In genomic region chr17:5516060-5516792, GRCh38 we compare ENCODE assay signal across 12 cellular contexts. TPM values are rescaled to one million over a fixed set of nuclear protein-coding genes. Genes with fewer than 3 reads are reported as not detected.
DNase-seq lines count a peak whose midpoint lies in the region; ATAC-seq, FAIRE-seq and TF ChIP-seq lines count a peak whose summit lies in the region.
"Had no signal": no experiment of that assay in that cellular context is flagged by ENCODE, and none has a peak within 500 bp of the region (broad histone marks: within the 10 kb centered on the region; RNA-seq: fewer than 3 reads in every experiment).

No MANE protein-coding gene starts in this region.

- no peaks in the 10 kb centered on the region for H3K36me3 Mint-ChIP-seq in MCF 10A (ENCODE audit: insufficient read depth, unreplicated experiment)
- peaks cover 35% of the 10 kb centered on the region for H3K36me3 Mint-ChIP-seq in activated naive CD8-positive, alpha-beta T cell treated with anti-CD3 and anti-CD28 coated beads for 36 hours

- no peak overlapping the region for H3K9ac ChIP-seq in keratinocyte (ENCODE audit: control insufficient read depth, extremely low read depth, insufficient read depth, low read length)

- CTCF ChIA-PET in MCF 10A (lab: Yijun Ruan, JAX), result no interaction called here

- intact Hi-C loops in MCF 10A (cut with micrococcal nuclease) (no loop called here), breast epithelium (cut with DNase I; ENCODE audit: low total_unique reads) (no loop called here), uterus (cut with DNase I; ENCODE audit: low total_unique reads) (no loop called here)

- peak; percentile 85 for FAIRE-seq in keratinocyte (lab: Jason Lieb, UNC)
- FAIRE-seq: GM19239 had no signal

- H3K4me1 ChIP-seq in breast epithelium, result no peaks in the 10 kb centered on the region
- H3K4me1 ChIP-seq in keratinocyte (ENCODE audit: control insufficient read depth, extremely low read depth, insufficient read depth, low read length), result peaks cover 17% of the 10 kb centered on the region
- H3K4me1 ChIP-seq in uterus, result no peaks in the 10 kb centered on the region
- H3K4me1 ChIP-seq: right atrium auricular region had no signal

- peak overlapping the region; percentile 38 for H3K27ac Mint-ChIP-seq in MCF 10A (ENCODE audit: low read depth, unreplicated experiment)
- H3K27ac Mint-ChIP-seq in activated naive CD8-positive, alpha-beta T cell treated with anti-CD3 and anti-CD28 coated beads for 36 hours, result peak overlapping the region; percentile 64

- H3K9me3 ChIP-seq in breast epithelium, result no peaks in the 10 kb centered on the region
- H3K9me3 ChIP-seq in keratinocyte (ENCODE audit: control insufficient read depth, low read depth, low read length), result no peaks in the 10 kb centered on the region
- no peaks in the 10 kb centered on the region for H3K9me3 ChIP-seq in uterus
- H3K9me3 ChIP-seq: right atrium auricular region had no signal

- H3K27ac ChIP-seq in breast epithelium (no peak overlapping the region), keratinocyte (ENCODE audit: control insufficient read depth, insufficient read depth, low read length) (peak overlapping the region; percentile 54), uterus (peak overlapping the region; percentile 69 to 70)
- H3K27ac ChIP-seq: right atrium auricular region had no signal

- H3K9me3 Mint-ChIP-seq in MCF 10A (ENCODE audit: unreplicated experiment), result no peaks in the 10 kb centered on the region
- peaks cover 7% of the 10 kb centered on the region for H3K9me3 Mint-ChIP-seq in activated naive CD8-positive, alpha-beta T cell treated with anti-CD3 and anti-CD28 coated beads for 36 hours

- POLR2A ChIA-PET in MCF 10A (lab: Yijun Ruan, JAX), result interaction anchor here (0.8 to 1.3 kb wide), 4 partner anchors 13 to 54 kb away, joined by 3 to 5 read pairs (median 3); partner anchors contain the start of gene MIS12

- no peak for TF ChIP-seq CTCF in MCF 10A (IDR thresholded peaks at IDR 0.05; ENCODE audit: unreplicated experiment)
- no peak for TF ChIP-seq CTCF in breast epithelium (IDR thresholded peaks at IDR 0.05)
- no peak for TF ChIP-seq CTCF in keratinocyte (optimal IDR thresholded peaks at IDR 0.05 in 1 of 3, IDR thresholded peaks at IDR 0.05 in 1 of 3, conservative IDR thresholded peaks at IDR 0.05 in 1 of 3; ENCODE audit: extremely low read depth in 1 of 3, insufficient read depth in 2 of 3, low read length in 3 of 3)
- TF ChIP-seq CTCF in uterus (IDR thresholded peaks at IDR 0.05), result no peak

- dilution Hi-C loops in keratinocyte (cut with MboI; ENCODE audit: extremely low pct_ligation_motif_present, low sequenced_read_pairs), result no loop called here

- peak overlapping the region; percentile 49 for H3K4me2 ChIP-seq in keratinocyte (ENCODE audit: control insufficient read depth, extremely low read depth, insufficient read depth, low read depth, low read length)

- no peaks in the 10 kb centered on the region for H3K79me2 ChIP-seq in keratinocyte (ENCODE audit: control insufficient read depth, insufficient read depth, low read length)

- H4K20me1 ChIP-seq in keratinocyte (ENCODE audit: control insufficient read depth, extremely low read depth, insufficient read depth, low read length), result no peaks in the 10 kb centered on the region

- no peak for ATAC-seq in GM18519 (IDR thresholded peaks at IDR 0.05; ENCODE audit: low FRiP score, unreplicated experiment)

- no peak overlapping the region for H2AFZ ChIP-seq in keratinocyte (ENCODE audit: control insufficient read depth, low read length)

- H3K4me3 ChIP-seq in breast epithelium (no peak overlapping the region), keratinocyte (ENCODE audit: control insufficient read depth in 2 of 3, extremely low read depth in 1 of 3, insufficient read depth in 2 of 3, low read depth in 1 of 3, low read length in 3 of 3) (no peak overlapping the region), uterus (no peak overlapping the region)
- H3K4me3 ChIP-seq: right atrium auricular region had no signal

- no peak overlapping the region for H3K4me3 Mint-ChIP-seq in MCF 10A (ENCODE audit: unreplicated experiment)
- H3K4me3 Mint-ChIP-seq in activated naive CD8-positive, alpha-beta T cell treated with anti-CD3 and anti-CD28 coated beads for 36 hours, result no peak overlapping the region

- H3K27me3 Mint-ChIP-seq in MCF 10A (ENCODE audit: insufficient read depth, unreplicated experiment), result no peaks in the 10 kb centered on the region
- H3K27me3 Mint-ChIP-seq in activated naive CD8-positive, alpha-beta T cell treated with anti-CD3 and anti-CD28 coated beads for 36 hours, result no peaks in the 10 kb centered on the region

- no TSS peak for BruUV-seq in MCF 10A (replicated peaks; lab: Mats Ljungman, UMichigan)

- no peaks in the 10 kb centered on the region for H3K9me1 ChIP-seq in keratinocyte (ENCODE audit: control insufficient read depth, extremely low read depth, insufficient read depth, low read length)

- no peaks in the 10 kb centered on the region for H3K36me3 ChIP-seq in breast epithelium
- peaks cover 12 to 23% of the 10 kb centered on the region in 2 experiments for H3K36me3 ChIP-seq in keratinocyte (ENCODE audit: control insufficient read depth in 2 of 2, extremely low read depth in 1 of 2, insufficient read depth in 2 of 2, low read length in 2 of 2)
- no peaks in the 10 kb centered on the region for H3K36me3 ChIP-seq in uterus

- no peaks in the 10 kb centered on the region for H3K27me3 ChIP-seq in breast epithelium
- H3K27me3 ChIP-seq in keratinocyte (ENCODE audit: control insufficient read depth, extremely low read depth, insufficient read depth, low read length), result no peaks in the 10 kb centered on the region
- no peaks in the 10 kb centered on the region for H3K27me3 ChIP-seq in uterus
- H3K27me3 ChIP-seq: right atrium auricular region had no signal

- TF ChIP-seq POLR2A in breast epithelium (IDR thresholded peaks at IDR 0.05) (no peak), uterus (IDR thresholded peaks at IDR 0.05) (no peak)

- peak; percentile 71 for DNase-seq in MCF 10A (ENCODE audit: unreplicated experiment)
- no peak for DNase-seq in breast epithelium (ENCODE audit: low spot score in 2 of 2)
- DNase-seq in activated naive CD8-positive, alpha-beta T cell treated with anti-CD3 and anti-CD28 coated beads for 36 hours, result no peak
- DNase-seq in keratinocyte (ENCODE audit: low read depth, low spot score), result peak; percentile 79
- peak in 1 of 2 donors; percentile 49 for DNase-seq in uterus
- no peak for DNase-seq in mesenteric fat pad (ENCODE audit: low spot score)
- DNase-seq in superior temporal gyrus (ENCODE audit: extremely low spot score), result no peak
- DNase-seq: C1 segment of cervical spinal cord, head of caudate nucleus had no signal

- H3K4me1 Mint-ChIP-seq in MCF 10A (ENCODE audit: insufficient read depth, unreplicated experiment), result peaks cover 17% of the 10 kb centered on the region
- peaks cover 26% of the 10 kb centered on the region for H3K4me1 Mint-ChIP-seq in activated naive CD8-positive, alpha-beta T cell treated with anti-CD3 and anti-CD28 coated beads for 36 hours

RNA-seq across cellular contexts. Expression of gene MIS12, which starts 29.9 kb away (rescaled TPM):
- total RNA-seq in MCF 10A (2022), result 32.8 and 44.2 TPM in 2 replicates
- 10 to 100 TPM; 12.3 to 16.5 (median 14.1) TPM for total RNA-seq in breast epithelium
- 10 to 100 TPM; 44.3 to 45.5 TPM for total RNA-seq in activated naive CD8-positive, alpha-beta T cell treated with anti-CD3 and anti-CD28 coated beads for 36 hours
- 9.1 to 20.6 TPM (median 15.0 TPM) in 3 replicates for polyA plus RNA-seq in keratinocyte
- polyA plus RNA-seq in keratinocyte (2011; ENCODE audit: low read depth), result 19.8 TPM
- 4.4 and 9.4 TPM in 2 replicates for polyA plus RNA-seq in keratinocyte (2011; cell fraction: cytosol; rRNA removed)
- polyA plus RNA-seq in keratinocyte (2011; cell fraction: nucleus; rRNA removed), result 13.1 and 18.7 TPM in 2 replicates
- polyA plus RNA-seq in keratinocyte (2012; ENCODE audit: low replicate concordance), result 7.5 and 13.9 TPM in 2 replicates
- 7.8 to 13.0 TPM (median 9.5 TPM) in 3 replicates for polyA minus RNA-seq in keratinocyte
- 6.5 TPM for polyA minus RNA-seq in keratinocyte (2011; cell fraction: cytosol; rRNA and poly(A)+ RNA removed)
- polyA minus RNA-seq in keratinocyte (2011; cell fraction: nucleus; rRNA and poly(A)+ RNA removed), result 2.1 and 6.0 TPM in 2 replicates
- 10 to 100 TPM in 2 of 4 donors, 1 to 10 TPM in 2; 5.6 to 39.2 (median 13.4) TPM for total RNA-seq in uterus
- total RNA-seq in mesenteric fat pad, result 12.9 TPM

RNA-seq across cellular contexts. Expression of gene DERL2, which starts 30.2 kb away (rescaled TPM):
- total RNA-seq in MCF 10A (2022) (107 and 125 TPM in 2 replicates), breast epithelium (10 to 100 TPM; 27.2 to 50.1 (median 41.6) TPM), uterus (10 to 100 TPM; 10.2 to 61.4 (median 47.0) TPM), mesenteric fat pad (73.4 TPM)
- total RNA-seq in activated naive CD8-positive, alpha-beta T cell treated with anti-CD3 and anti-CD28 coated beads for 36 hours, result 10 to 100 TPM; 71.8 to 77.6 TPM
- 57.8 to 83.6 TPM (median 64.8 TPM) in 3 replicates for polyA plus RNA-seq in keratinocyte
- 35.7 TPM for polyA plus RNA-seq in keratinocyte (2011; ENCODE audit: low read depth)
- 35.6 and 51.5 TPM in 2 replicates for polyA plus RNA-seq in keratinocyte (2011; cell fraction: cytosol; rRNA removed)
- 43.0 and 72.6 TPM in 2 replicates for polyA plus RNA-seq in keratinocyte (2011; cell fraction: nucleus; rRNA removed)
- 42.0 and 58.2 TPM in 2 replicates for polyA plus RNA-seq in keratinocyte (2012; ENCODE audit: low replicate concordance)
- 12.9 to 14.0 TPM (median 13.8 TPM) in 3 replicates for polyA minus RNA-seq in keratinocyte
- polyA minus RNA-seq in keratinocyte (2011; cell fraction: cytosol; rRNA and poly(A)+ RNA removed), result 17.5 TPM
- 20.8 and 26.4 TPM in 2 replicates for polyA minus RNA-seq in keratinocyte (2011; cell fraction: nucleus; rRNA and poly(A)+ RNA removed)

RNA-seq across cellular contexts. Expression of gene DHX33, which starts 47.4 kb away (rescaled TPM):
- 32.1 and 41.0 TPM in 2 replicates for total RNA-seq in MCF 10A (2022)
- total RNA-seq in breast epithelium, result 10 to 100 TPM; 10.1 to 14.4 (median 13.8) TPM
- 10 to 100 TPM; 49.7 to 49.9 TPM for total RNA-seq in activated naive CD8-positive, alpha-beta T cell treated with anti-CD3 and anti-CD28 coated beads for 36 hours
- 12.3 to 23.1 TPM (median 20.0 TPM) in 3 replicates for polyA plus RNA-seq in keratinocyte
- polyA plus RNA-seq in keratinocyte (2011; ENCODE audit: low read depth), result 8.7 TPM
- polyA plus RNA-seq in keratinocyte (2011; cell fraction: cytosol; rRNA removed), result 14.2 and 15.1 TPM in 2 replicates
- 28.0 and 30.3 TPM in 2 replicates for polyA plus RNA-seq in keratinocyte (2011; cell fraction: nucleus; rRNA removed)
- polyA plus RNA-seq in keratinocyte (2012; ENCODE audit: low replicate concordance), result 7.0 and 19.2 TPM in 2 replicates
- polyA minus RNA-seq in keratinocyte, result 25.4 to 49.2 TPM (median 33.8 TPM) in 3 replicates
- polyA minus RNA-seq in keratinocyte (2011; cell fraction: cytosol; rRNA and poly(A)+ RNA removed), result 19.0 TPM
- polyA minus RNA-seq in keratinocyte (2011; cell fraction: nucleus; rRNA and poly(A)+ RNA removed), result 18.5 and 29.9 TPM in 2 replicates
- 10 to 100 TPM in 2 of 4 donors, 1 to 10 TPM in 2; 7.4 to 15.7 (median 11.4) TPM for total RNA-seq in uterus
- total RNA-seq in mesenteric fat pad, result 14.5 TPM

Comparison
In these comparisons a context has a peak if more than half of its experiments do, and no peak if none do; other contexts are left out.
1. DNase-seq: peak in MCF 10A (single experiment) and keratinocyte (single experiment); none in breast epithelium (0 of 2), activated naive CD8-positive, alpha-beta T cell treated with anti-CD3 and anti-CD28 coated beads for 36 hours (single experiment), mesenteric fat pad (single experiment) and superior temporal gyrus (single experiment).
2. H3K27ac ChIP-seq: peak in keratinocyte (single experiment) and uterus (2 of 2); none in breast epithelium (0 of 2).